Comparison of ENCODE assay signal across 1 cellular context in the genomic region with DNA sequence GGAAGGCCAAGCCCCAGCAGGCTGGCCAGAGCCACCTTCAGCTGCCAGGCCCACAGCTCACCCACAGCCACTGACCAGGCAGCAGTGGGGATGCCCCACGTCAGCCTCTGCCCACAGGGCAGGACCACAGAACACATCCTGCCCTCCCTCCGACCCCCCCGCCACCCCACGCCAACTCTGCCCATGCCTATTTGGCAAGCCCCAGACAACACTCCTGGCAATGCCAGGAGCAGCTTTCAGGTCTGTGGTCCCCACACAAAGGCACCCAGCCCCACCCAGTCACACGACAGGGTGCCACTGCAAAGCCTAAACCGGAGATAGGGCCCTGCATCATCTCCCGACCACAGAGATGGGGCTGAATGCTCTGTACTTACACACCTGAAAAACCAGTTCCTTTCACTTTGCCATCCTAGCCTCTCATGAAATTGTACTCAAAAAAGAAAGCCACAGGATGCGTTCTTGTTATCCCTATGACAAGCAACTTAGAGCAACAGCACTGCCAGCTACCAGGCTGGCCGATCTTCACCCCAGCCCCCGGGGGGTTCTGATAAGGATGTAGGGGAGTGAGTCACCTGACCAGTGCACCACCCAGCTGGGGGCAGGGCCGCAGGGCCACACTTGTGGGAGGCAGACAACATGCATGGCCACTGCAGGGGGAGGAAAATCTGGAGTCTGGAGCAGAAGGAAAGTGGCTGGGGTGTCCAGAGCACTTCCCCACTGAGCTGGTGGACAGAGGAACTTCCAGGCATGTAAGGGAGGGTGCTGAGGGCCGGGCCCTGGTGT.
TF ChIP-seq lines count a peak whose summit lies in the region.

No MANE protein-coding gene starts in this region.

TF ChIP-seq in SK-N-SH treated with all-trans-retinoic acid at 6 μM for 48 hours, 23 proteins besides CTCF, POLR2A, EP300 and RAD21 (continued from another document):
- TF ChIP-seq BACH2 (CRISPR knock-in tag; IDR thresholded peaks at IDR 0.05; ENCODE audit: borderline replicate concordance) (no peak), ZNF565 (CRISPR knock-in tag; conservative IDR thresholded peaks at IDR 0.05; ENCODE audit: low read depth) (no peak), CREB5 (CRISPR knock-in tag; IDR thresholded peaks at IDR 0.05; ENCODE audit: low read depth) (no peak)
